In genomic region chr7:94392391-94392782, GRCh38 we compare ENCODE assay signal across 12 cellular contexts. TPM values are rescaled to one million over a fixed set of nuclear protein-coding genes. Genes with fewer than 3 reads are reported as not detected.
DNase-seq lines count a peak whose midpoint lies in the region; ATAC-seq and TF ChIP-seq lines count a peak whose summit lies in the region.
"Had no signal": no experiment of that assay in that cellular context is flagged by ENCODE, and none has a peak within 500 bp of the region (broad histone marks: within the 10 kb centered on the region; RNA-seq: fewer than 3 reads in every experiment).

No MANE protein-coding gene starts in this region.

- no peak for TF ChIP-seq POLR2A in upper lobe of left lung (IDR thresholded peaks at IDR 0.05)

- H3K27me3 ChIP-seq in HUES64 (ENCODE audit: insufficient read depth, low read length) (0 out of 2 replicates have a peak, but pooled peaks cover 6% of the 10 kb centered on the region), adipocyte (replicated peaks; ENCODE audit: control insufficient read depth, insufficient read depth, low read length) (no peaks in the 10 kb centered on the region), tibial artery (no peaks in the 10 kb centered on the region), upper lobe of left lung (no peaks in the 10 kb centered on the region)

- DNase-seq in adipocyte (ENCODE audit: low read depth) (peak; percentile 55), tibial artery (no peak), epidermal melanocyte (ENCODE audit: insufficient read length, low spot score) (no peak), 8988T (no peak), upper lobe of left lung (no peak)
- DNase-seq: activated CD4-positive, alpha-beta memory T cell treated with anti-CD3 and anti-CD28 coated beads for 36 hours; DMS53; NCI-H1436 treated with DMSO at 0.1 percent for 48 hours; NCI-H774 had no signal

- H3K9ac ChIP-seq in HUES64 (ENCODE audit: low read depth, low read length) (0 out of 2 replicates have a peak overlapping the region, but pooled peaks have one; percentile 0), adipocyte (ENCODE audit: low read length) (peak overlapping the region; percentile 97)

- ATAC-seq in upper lobe of left lung (ENCODE audit: low FRiP score in 2 of 2): no peak

- H3K9me3 ChIP-seq in HUES64 (ENCODE audit: insufficient read depth, low read depth, low read length): no peaks in the 10 kb centered on the region
- no peaks in the 10 kb centered on the region for H3K9me3 ChIP-seq in adipocyte (ENCODE audit: control insufficient read depth, low read length)
- H3K9me3 ChIP-seq in mesodermal cell (ENCODE audit: control insufficient read depth, low read length): no peaks in the 10 kb centered on the region
- H3K9me3 ChIP-seq in tibial artery: no peaks in the 10 kb centered on the region
- H3K9me3 ChIP-seq in upper lobe of left lung: no peaks in the 10 kb centered on the region

- no peak for TF ChIP-seq EP300 in upper lobe of left lung (IDR thresholded peaks at IDR 0.05)

- intact Hi-C loops in tibial artery (cut with DNase I; ENCODE audit: low total_unique reads): no loop called here

- WGBS in HUES64: 50% methylated on average over 1 of the region's 1 CpG
- WGBS in mesodermal cell (ENCODE audit: insufficient coverage in 2 of 2), 2 experiments: 0 to 13% methylated on average over 1 of the region's 1 CpG
- WGBS in upper lobe of left lung, 2 donors: 57 to 62% methylated on average over 1 of the region's 1 CpG

- H3K27ac ChIP-seq in HUES64 (ENCODE audit: low read depth, low read length): peak overlapping the region; percentile 73; the same call in 1 of the 2 replicates
- H3K27ac ChIP-seq in mesodermal cell (ENCODE audit: low read depth, low read length, severe bottlenecking): peak overlapping the region; percentile 97
- H3K27ac ChIP-seq in tibial artery: peak overlapping the region; percentile 89 to 93
- no peak overlapping the region for H3K27ac ChIP-seq in upper lobe of left lung
- H3K27ac ChIP-seq: epithelial cell of prostate had no signal

- H3K4me1 ChIP-seq in HUES64 (ENCODE audit: insufficient read depth, low read length) (peaks cover 28% of the 10 kb centered on the region), adipocyte (ENCODE audit: control insufficient read depth, insufficient read depth, low read length) (peaks cover 29% of the 10 kb centered on the region), mesodermal cell (ENCODE audit: control insufficient read depth, insufficient read depth, low read length, poor library complexity, severe bottlenecking) (peaks cover 26% of the 10 kb centered on the region), tibial artery (peaks cover 0 to 30% (median 20%) of the 10 kb centered on the region in 4 donors), upper lobe of left lung (peaks cover 9 to 14% (median 13%) of the 10 kb centered on the region in 4 donors)

- H3K36me3 ChIP-seq in HUES64 (ENCODE audit: insufficient read depth, low read length) (no peaks in the 10 kb centered on the region), adipocyte (ENCODE audit: control insufficient read depth, insufficient read depth, low read length, severe bottlenecking) (peaks cover 17% of the 10 kb centered on the region), mesodermal cell (ENCODE audit: control insufficient read depth, insufficient read depth, low read length) (no peaks in the 10 kb centered on the region), tibial artery (no peaks in the 10 kb centered on the region), upper lobe of left lung (no peaks in the 10 kb centered on the region)

- TF ChIP-seq CTCF in tibial artery (IDR thresholded peaks at IDR 0.05) (no peak), upper lobe of left lung (IDR thresholded peaks at IDR 0.05) (no peak)

- 0 out of 2 replicates have a peak overlapping the region, but pooled peaks have one; percentile 21 for H3K4me3 ChIP-seq in HUES64 (ENCODE audit: low read length)
- peak overlapping the region; percentile 88 for H3K4me3 ChIP-seq in adipocyte (ENCODE audit: low read length)
- H3K4me3 ChIP-seq in mesodermal cell (ENCODE audit: extremely low read depth, insufficient read depth, low read length, poor library complexity, severe bottlenecking): peak overlapping the region; percentile 12
- peak overlapping the region in 1 of 2 donors; percentile 28 for H3K4me3 ChIP-seq in tibial artery
- no peak overlapping the region for H3K4me3 ChIP-seq in upper lobe of left lung

RNA-seq across cellular contexts. Expression of gene COL1A2, which starts 2.3 kb away (rescaled TPM):
- polyA plus RNA-seq in HUES64 (2013, experiment 1 of 2): 44.4 TPM
- polyA plus RNA-seq in HUES64 (2013, experiment 2 of 2): 62.5 TPM
- 775 TPM for polyA plus RNA-seq in mesodermal cell (2013, experiment 1 of 2)
- polyA plus RNA-seq in mesodermal cell (2013, experiment 2 of 2): 692 TPM
- total RNA-seq in upper lobe of left lung: 100 to 1,000 TPM in 5 of 6 donors, 10 to 100 TPM in 1; 40.0 to 607 (median 204) TPM
- total RNA-seq: activated CD4-positive, alpha-beta memory T cell treated with anti-CD3 and anti-CD28 coated beads for 36 hours had no signal

Comparison
In these comparisons a context has a peak if more than half of its experiments do, and no peak if none do; other contexts are left out.
1. H3K27ac ChIP-seq: peak in HUES64 (single experiment), mesodermal cell (single experiment) and tibial artery (2 of 2); none in upper lobe of left lung (0 of 4).
2. H3K4me3 ChIP-seq: peak in HUES64 (single experiment), adipocyte (single experiment) and mesodermal cell (single experiment); none in upper lobe of left lung (0 of 4).